ENCODE assay signal across 9 cellular contexts in genomic region chr1:13583964-13584791, GRCh38. TPM values are rescaled to one million over a fixed set of nuclear protein-coding genes. Genes with fewer than 3 reads are reported as not detected.
A peak's percentile ranks its signal among the peaks of the same experiment; 100 is the strongest.
DNase-seq lines count a peak whose midpoint lies in the region; ATAC-seq and TF ChIP-seq lines count a peak whose summit lies in the region.
"Had no signal": no experiment of that assay in that cellular context is flagged by ENCODE, and none has a peak within 500 bp of the region (broad histone marks: within the 10 kb centered on the region; RNA-seq: fewer than 3 reads in every experiment).

No MANE protein-coding gene starts in this region.

- POLR2A ChIA-PET in GM10248 (lab: Yijun Ruan, JAX) = no interaction called here

- TF ChIP-seq POLR2A in GM18505 (IDR thresholded peaks at IDR 0.05; ENCODE audit: borderline replicate concordance, extremely low read depth, insufficient read depth, insufficient read length) = no peak

- H3K36me3 ChIP-seq in adipocyte (ENCODE audit: control insufficient read depth, insufficient read depth, low read length, severe bottlenecking) = no peaks in the 10 kb centered on the region
- H3K36me3 ChIP-seq: neutrophil had no signal

- H3K4me1 ChIP-seq in adipocyte (ENCODE audit: control insufficient read depth, insufficient read depth, low read length) = peaks cover 22% of the 10 kb centered on the region

- ATAC-seq in left ventricle myocardium superior (peak; percentile 83), GM18505 (IDR thresholded peaks at IDR 0.05; ENCODE audit: unreplicated experiment) (no peak)

- H3K9me3 ChIP-seq in adipocyte (ENCODE audit: control insufficient read depth, low read length) = no peaks in the 10 kb centered on the region
- H3K9me3 ChIP-seq: neutrophil had no signal

- DNase-seq in C1 segment of cervical spinal cord (lab: John Stamatoyannopoulos, UW) (peak in 10 of 14 donors; percentile 20 to 64 (median 43)), adipocyte (ENCODE audit: low read depth) (no peak), left ventricle myocardium superior (peak; percentile 71), posterior cingulate gyrus (peak in 6 of 10 donors; percentile 27 to 88 (median 58)), NCI-H187 (lab: John Stamatoyannopoulos, UW) (no peak), GM10248 (ENCODE audit: extremely low spot score) (no peak), OCI-M2 (lab: John Stamatoyannopoulos, UW; ENCODE audit: unreplicated experiment) (no peak)

- H3K4me3 ChIP-seq in adipocyte (ENCODE audit: low read length) = peak overlapping the region; percentile 85

- intact Hi-C loops in left ventricle myocardium superior (cut with micrococcal nuclease) = loop anchor here (5.0 kb wide), 1 partner anchor 128 kb away; no protein-coding TSS in a partner anchor
- intact Hi-C loops in posterior cingulate gyrus (cut with DNase I) = no loop called here

- no peak for TF ChIP-seq CTCF in GM10248 (IDR thresholded peaks at IDR 0.05; ENCODE audit: control extremely low read depth, extremely low read depth, low read depth, missing control alignments)

- CTCF ChIA-PET in GM10248 (lab: Yijun Ruan, JAX) = no interaction called here

- H3K27me3 ChIP-seq in adipocyte (replicated peaks; ENCODE audit: control insufficient read depth, insufficient read depth, low read length) = peaks cover 21% of the 10 kb centered on the region

- H3K9ac ChIP-seq in adipocyte (ENCODE audit: low read length) = peak overlapping the region; percentile 83

RNA-seq across cellular contexts. Expression of gene PDPN, which starts 0.5 kb away (rescaled TPM):
- 20.9 TPM for total RNA-seq in left ventricle myocardium superior

Comparison
In these comparisons a context has a peak if more than half of its experiments do, and no peak if none do; other contexts are left out.
1. DNase-seq: peak in C1 segment of cervical spinal cord (10 of 14), left ventricle myocardium superior (single experiment) and posterior cingulate gyrus (6 of 10); none in adipocyte (single experiment), NCI-H187 (0 of 2), GM10248 (single experiment) and OCI-M2 (single experiment).